In the genomic region with DNA sequence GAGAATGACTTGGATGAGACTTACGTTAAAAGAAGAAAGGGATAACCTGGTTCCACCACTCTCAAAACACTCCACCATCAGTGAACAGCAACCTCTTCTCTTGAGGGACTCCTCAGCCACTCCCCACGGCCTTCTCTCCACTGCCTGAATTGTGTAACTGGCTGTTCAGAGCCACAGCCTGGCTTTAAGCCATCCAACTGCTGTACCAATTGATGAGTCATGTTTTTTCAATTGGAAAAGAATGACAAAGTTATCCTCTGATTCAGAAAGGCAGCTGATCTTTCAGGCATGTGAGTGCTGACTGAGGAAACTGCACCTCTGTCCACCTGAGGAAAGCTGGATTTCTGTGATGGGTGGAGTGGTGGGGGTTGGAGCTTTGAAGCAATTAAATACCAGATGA, we compare ENCODE assay signal across 1 cellular context.
TF ChIP-seq lines count a peak whose summit lies in the region.

No MANE protein-coding gene starts in this region.

TF ChIP-seq in HepG2, 621 proteins besides CTCF, POLR2A, EP300 and RAD21 (continued from another document):
- TF ChIP-seq, protein P1, sequence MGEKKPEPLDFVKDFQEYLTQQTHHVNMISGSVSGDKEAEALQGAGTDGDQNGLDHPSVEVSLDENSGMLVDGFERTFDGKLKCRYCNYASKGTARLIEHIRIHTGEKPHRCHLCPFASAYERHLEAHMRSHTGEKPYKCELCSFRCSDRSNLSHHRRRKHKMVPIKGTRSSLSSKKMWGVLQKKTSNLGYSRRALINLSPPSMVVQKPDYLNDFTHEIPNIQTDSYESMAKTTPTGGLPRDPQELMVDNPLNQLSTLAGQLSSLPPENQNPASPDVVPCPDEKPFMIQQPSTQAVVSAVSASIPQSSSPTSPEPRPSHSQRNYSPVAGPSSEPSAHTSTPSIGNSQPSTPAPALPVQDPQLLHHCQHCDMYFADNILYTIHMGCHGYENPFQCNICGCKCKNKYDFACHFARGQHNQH (CRISPR knock-in tag; IDR thresholded peaks at IDR 0.05), result 0 out of 2 replicates have a peak, but pooled peaks have one; percentile 23
